Comparison of ENCODE assay signal across 8 cellular contexts in the genomic region with DNA sequence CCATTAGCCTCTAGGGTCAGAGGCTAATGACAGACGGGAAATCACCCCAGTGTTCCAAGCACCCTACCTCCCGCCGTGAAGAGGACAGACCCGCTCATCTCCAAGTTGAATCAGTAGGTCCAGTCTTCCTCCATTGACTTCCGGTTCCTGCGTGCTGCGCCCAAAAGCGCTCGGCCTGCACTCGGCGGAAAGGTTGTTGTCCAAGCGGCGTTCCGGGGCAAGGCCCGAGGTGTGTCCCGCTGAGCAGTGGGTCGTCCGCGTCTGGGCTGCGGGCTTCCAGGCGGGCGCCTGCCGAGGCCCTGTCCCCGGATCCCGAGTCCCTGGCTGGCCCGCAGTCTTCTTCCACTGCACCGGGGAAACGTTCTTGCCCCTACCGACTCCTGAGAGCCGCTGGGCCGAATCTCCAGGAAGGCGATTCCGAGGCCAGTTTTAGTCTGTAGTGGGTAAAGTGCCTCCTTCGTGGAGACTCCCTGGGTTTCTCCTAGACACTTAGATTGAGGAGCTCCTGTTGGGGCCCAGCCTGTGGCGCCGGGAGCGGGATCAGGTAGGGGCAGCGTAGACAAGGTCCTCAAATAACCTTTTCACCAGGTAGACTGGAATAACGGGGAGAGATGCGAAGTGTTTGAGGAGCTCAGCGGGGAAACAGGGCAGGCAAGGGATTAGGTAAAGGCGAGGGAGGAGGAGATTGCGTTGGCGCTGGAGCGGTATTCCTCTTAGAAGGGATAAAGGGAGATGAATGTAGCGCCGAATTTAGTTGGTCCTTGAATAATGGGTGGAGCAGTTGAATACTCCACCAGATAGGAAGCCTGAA. TPM values are rescaled to one million over a fixed set of nuclear protein-coding genes. Genes with fewer than 3 reads are reported as not detected.
DNase-seq lines count a peak whose midpoint lies in the region; ATAC-seq and TF ChIP-seq lines count a peak whose summit lies in the region.

A gene with protein sequence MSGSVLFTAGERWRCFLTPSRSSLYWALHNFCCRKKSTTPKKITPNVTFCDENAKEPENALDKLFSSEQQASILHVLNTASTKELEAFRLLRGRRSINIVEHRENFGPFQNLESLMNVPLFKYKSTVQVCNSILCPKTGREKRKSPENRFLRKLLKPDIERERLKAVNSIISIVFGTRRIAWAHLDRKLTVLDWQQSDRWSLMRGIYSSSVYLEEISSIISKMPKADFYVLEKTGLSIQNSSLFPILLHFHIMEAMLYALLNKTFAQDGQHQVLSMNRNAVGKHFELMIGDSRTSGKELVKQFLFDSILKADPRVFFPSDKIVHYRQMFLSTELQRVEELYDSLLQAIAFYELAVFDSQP (minus strand): TSS at position 138 of the 811 bp plus-strand sequence. CDS start 40 bp downstream, at position 98.

- peak within 1 kb of the TSS; percentile 97 for H3K4me3 Mint-ChIP-seq in activated CD4-positive, alpha-beta T cell treated with anti-CD3 and anti-CD28 coated beads, Interleukin-2, amount 10 ng/mL, durations not matched to agents 24 days and 14 days

- ATAC-seq in HG03432 (IDR thresholded peaks at IDR 0.05; ENCODE audit: unreplicated experiment): peak; percentile 91

- H3K27me3 ChIP-seq in colonic mucosa (no peaks in the 10 kb centered on the region), layer of hippocampus (ENCODE audit: control insufficient read depth, insufficient read depth, low read length) (no peaks in the 10 kb centered on the region)

- peak within 1 kb of the TSS; percentile 72 to 92 for H3K9ac ChIP-seq in colonic mucosa (ENCODE audit: low read depth in 2 of 2, low read length in 2 of 2)

- H3K9me3 ChIP-seq in colonic mucosa: no peaks in the 10 kb centered on the region

- H3K36me3 ChIP-seq in colonic mucosa: no peaks in the 10 kb centered on the region

- peaks cover 26% of the 10 kb centered on the region for H3K4me1 Mint-ChIP-seq in activated CD4-positive, alpha-beta T cell treated with anti-CD3 and anti-CD28 coated beads, Interleukin-2, amount 10 ng/mL, durations not matched to agents 24 days and 14 days

- peak within 1 kb of the TSS; percentile 94 for H3K27ac ChIP-seq in colonic mucosa
- H3K27ac ChIP-seq in layer of hippocampus (ENCODE audit: low read depth, low read length): peak within 1 kb of the TSS; percentile 81

- TF ChIP-seq CTCF in colonic mucosa (IDR thresholded peaks at IDR 0.05): no peak

- H3K27me3 Mint-ChIP-seq in activated CD4-positive, alpha-beta T cell treated with anti-CD3 and anti-CD28 coated beads, Interleukin-2, amount 10 ng/mL, durations not matched to agents 24 days and 14 days: no peaks in the 10 kb centered on the region

- TF ChIP-seq POLR2A in GM19099 (IDR thresholded peaks at IDR 0.05; ENCODE audit: extremely low read depth, insufficient read length, low read depth): peak; percentile 92

- peaks cover 18% of the 10 kb centered on the region for H3K36me3 Mint-ChIP-seq in activated CD4-positive, alpha-beta T cell treated with anti-CD3 and anti-CD28 coated beads, Interleukin-2, amount 10 ng/mL, durations not matched to agents 24 days and 14 days (ENCODE audit: low read depth)

- no peaks in the 10 kb centered on the region for H3K4me1 ChIP-seq in colonic mucosa

- intact Hi-C loops in activated CD4-positive, alpha-beta T cell treated with anti-CD3 and anti-CD28 coated beads, Interleukin-2, amount 10 ng/mL, durations not matched to agents 24 days and 14 days (cut with micrococcal nuclease): loop anchor here (1.0 kb wide), 1 partner anchor 65 kb away; a partner anchor contains a TSS
- intact Hi-C loops in colonic mucosa (cut with DNase I): loop anchor here (5.0 kb wide), 1 partner anchor 66 kb away; a partner anchor contains a TSS

- peak within 1 kb of the TSS; percentile 82 for H3K4me3 ChIP-seq in colonic mucosa

- H3K27ac Mint-ChIP-seq in activated CD4-positive, alpha-beta T cell treated with anti-CD3 and anti-CD28 coated beads, Interleukin-2, amount 10 ng/mL, durations not matched to agents 24 days and 14 days: peak within 1 kb of the TSS; percentile 91

- peak; percentile 40 to 50 for DNase-seq in AML-193 (lab: John Stamatoyannopoulos, UW)
- DNase-seq in NCI-H524 (lab: John Stamatoyannopoulos, UW): peak; percentile 90 to 96
- DNase-seq in activated CD4-positive, alpha-beta T cell treated with anti-CD3 and anti-CD28 coated beads, Interleukin-2, amount 10 ng/mL, durations not matched to agents 24 days and 14 days: peak; percentile 97
- DNase-seq in colonic mucosa: peak; percentile 92
- peak; percentile 70 to 85 (median 77) for DNase-seq in stimulated activated CD4-positive, alpha-beta T cell treated with anti-CD3 and anti-CD28 coated beads, Interleukin-1b, Interleukin-23, amount 100 ng/mL, for 24 hours (ENCODE audit: low read depth in 4 of 4, low spot score in 1 of 4)

- H3K9me3 Mint-ChIP-seq in activated CD4-positive, alpha-beta T cell treated with anti-CD3 and anti-CD28 coated beads, Interleukin-2, amount 10 ng/mL, durations not matched to agents 24 days and 14 days: no peaks in the 10 kb centered on the region

RNA-seq across cellular contexts. Expression of the gene that starts here (rescaled TPM):
- total RNA-seq in activated CD4-positive, alpha-beta T cell treated with anti-CD3 and anti-CD28 coated beads, Interleukin-2, amount 10 ng/mL, durations not matched to agents 24 days and 14 days: 18.9 and 19.7 TPM in 2 replicates
- 10 to 100 TPM; 12.4 to 15.4 TPM for total RNA-seq in colonic mucosa

Comparison
In these comparisons a context has a peak if more than half of its experiments do, and no peak if none do; other contexts are left out.
1. Peak in every context shown above with its lines: DNase-seq, ATAC-seq, H3K4me3 ChIP-seq and H3K27ac ChIP-seq.
2. DNase-seq: peak in every context shown above with its lines; median percentile 97 in activated CD4-positive, alpha-beta T cell treated with anti-CD3 and anti-CD28 coated beads, Interleukin-2, amount 10 ng/mL, durations not matched to agents 24 days and 14 days; 93 in NCI-H524; 92 in colonic mucosa; 77 in stimulated activated CD4-positive, alpha-beta T cell treated with anti-CD3 and anti-CD28 coated beads, Interleukin-1b, Interleukin-23, amount 100 ng/mL, for 24 hours; 45 in AML-193.